In the genomic region with DNA sequence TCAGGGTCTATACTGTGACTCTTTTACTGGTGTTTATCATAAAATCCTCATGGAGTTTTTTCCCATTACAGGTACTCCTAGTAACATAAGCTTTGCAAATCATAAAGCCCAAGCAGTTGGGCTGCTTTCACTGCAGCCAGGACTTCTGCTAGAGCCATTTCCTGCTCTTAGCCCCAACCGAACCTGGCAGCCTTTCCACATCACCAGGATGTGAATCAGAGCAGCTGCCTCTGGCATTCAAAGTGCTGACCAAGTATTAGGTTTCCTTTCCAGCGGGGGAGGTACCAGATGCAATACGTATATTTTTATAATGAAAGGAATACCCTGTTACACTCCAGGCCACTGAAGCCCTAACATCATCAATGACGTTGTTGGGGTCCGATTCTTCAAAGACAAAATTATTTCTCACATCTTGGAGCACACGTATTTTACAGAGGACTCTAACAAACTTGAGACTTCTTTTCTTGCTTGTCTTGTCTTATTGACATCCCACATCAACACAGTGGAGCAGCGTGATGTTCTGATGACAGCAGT, we compare ENCODE assay signal across 13 cellular contexts. TPM values are rescaled to one million over a fixed set of nuclear protein-coding genes. Genes with fewer than 3 reads are reported as not detected.
DNase-seq lines count a peak whose midpoint lies in the region; ATAC-seq and TF ChIP-seq lines count a peak whose summit lies in the region.
"Had no signal": no experiment of that assay in that cellular context is flagged by ENCODE, and none has a peak within 500 bp of the region (broad histone marks: within the 10 kb centered on the region; RNA-seq: fewer than 3 reads in every experiment).

No MANE protein-coding gene starts in this region.

- H3K9me3 Mint-ChIP-seq in WTC11: no peaks in the 10 kb centered on the region; the same call in 1 of the 2 replicates
- no peaks in the 10 kb centered on the region for H3K9me3 Mint-ChIP-seq in activated CD4-positive, alpha-beta memory T cell treated with anti-CD3 and anti-CD28 coated beads, Interleukin-2, amount 10 ng/mL, durations not matched to agents 7 days and 5 days
- H3K9me3 Mint-ChIP-seq: nephron progenitor cell had no signal

- DNase-seq in DMS 273 (lab: John Stamatoyannopoulos, UW; ENCODE audit: unreplicated experiment) (peak; percentile 88), MG63 (peak; percentile 83), WTC11 (ENCODE audit: low spot score) (no peak), left kidney (ENCODE audit: low read depth, low spot score) (peak; percentile 35), H7 (no peak)
- no peak for DNase-seq in activated CD4-positive, alpha-beta memory T cell treated with anti-CD3 and anti-CD28 coated beads, Interleukin-2, amount 10 ng/mL, durations not matched to agents 7 days and 5 days
- DNase-seq: aorta, heart right ventricle, nephron progenitor cell, SIG-M5, upper lobe of right lung had no signal

- ATAC-seq in WTC11 (no peak), GM21390 (IDR thresholded peaks at IDR 0.05; ENCODE audit: unreplicated experiment) (no peak), GM18870 (IDR thresholded peaks at IDR 0.05; ENCODE audit: unreplicated experiment) (no peak)
- ATAC-seq: upper lobe of right lung had no signal

- H3K4me3 ChIP-seq in MG63 (no peak overlapping the region), H7 (ENCODE audit: insufficient read depth, low read depth, low read length) (no peak overlapping the region)
- H3K4me3 ChIP-seq: heart right ventricle, upper lobe of right lung had no signal

- H3K36me3 Mint-ChIP-seq in WTC11: no peaks in the 10 kb centered on the region
- no peaks in the 10 kb centered on the region for H3K36me3 Mint-ChIP-seq in activated CD4-positive, alpha-beta memory T cell treated with anti-CD3 and anti-CD28 coated beads, Interleukin-2, amount 10 ng/mL, durations not matched to agents 7 days and 5 days (ENCODE audit: low read depth)

- peaks cover 14% of the 10 kb centered on the region for H3K27me3 Mint-ChIP-seq in WTC11 (ENCODE audit: low read depth)
- H3K27me3 Mint-ChIP-seq in activated CD4-positive, alpha-beta memory T cell treated with anti-CD3 and anti-CD28 coated beads, Interleukin-2, amount 10 ng/mL, durations not matched to agents 7 days and 5 days: peaks cover 11% of the 10 kb centered on the region

- TF ChIP-seq CTCF in WTC11 (IDR thresholded peaks at IDR 0.05): no peak

- POLR2A ChIA-PET in WTC11 (lab: Charles Lee): no interaction called here
- POLR2A ChIA-PET in activated CD4-positive, alpha-beta memory T cell treated with anti-CD3 and anti-CD28 coated beads, Interleukin-2, amount 10 ng/mL, durations not matched to agents 7 days and 5 days (lab: Charles Lee): no interaction called here

- H3K36me3 ChIP-seq in MG63 (no peaks in the 10 kb centered on the region), H7 (replicated peaks; ENCODE audit: control insufficient read depth, insufficient read depth, low read length) (no peaks in the 10 kb centered on the region)
- H3K36me3 ChIP-seq: heart right ventricle, upper lobe of right lung had no signal

- H3K4me3 Mint-ChIP-seq in WTC11: no peak overlapping the region
- no peak overlapping the region for H3K4me3 Mint-ChIP-seq in activated CD4-positive, alpha-beta memory T cell treated with anti-CD3 and anti-CD28 coated beads, Interleukin-2, amount 10 ng/mL, durations not matched to agents 7 days and 5 days
- H3K4me3 Mint-ChIP-seq: nephron progenitor cell had no signal

- H3K27ac Mint-ChIP-seq in WTC11: no peak overlapping the region
- H3K27ac Mint-ChIP-seq in activated CD4-positive, alpha-beta memory T cell treated with anti-CD3 and anti-CD28 coated beads, Interleukin-2, amount 10 ng/mL, durations not matched to agents 7 days and 5 days: no peak overlapping the region
- H3K27ac Mint-ChIP-seq: nephron progenitor cell had no signal

- H3K27me3 ChIP-seq in MG63: no peaks in the 10 kb centered on the region
- H3K27me3 ChIP-seq in H7 (ENCODE audit: control insufficient read depth, insufficient read depth, low read length): peaks cover 13% of the 10 kb centered on the region

- peaks cover 3% of the 10 kb centered on the region; the same call in 1 of the 2 replicates for H3K9me3 ChIP-seq in MG63
- H3K9me3 ChIP-seq: upper lobe of right lung had no signal

- CTCF ChIA-PET in WTC11 (lab: Charles Lee): interaction anchor here (0.7 kb wide), 1 partner anchor 114 kb away, joined by 3 read pairs; no protein-coding TSS in a partner anchor
- CTCF ChIA-PET in activated CD4-positive, alpha-beta memory T cell treated with anti-CD3 and anti-CD28 coated beads, Interleukin-2, amount 10 ng/mL, durations not matched to agents 7 days and 5 days (lab: Charles Lee): no interaction called here

- H3K4me1 Mint-ChIP-seq in WTC11: 0 out of 2 replicates have a peak, but pooled peaks cover 7% of the 10 kb centered on the region
- H3K4me1 Mint-ChIP-seq in activated CD4-positive, alpha-beta memory T cell treated with anti-CD3 and anti-CD28 coated beads, Interleukin-2, amount 10 ng/mL, durations not matched to agents 7 days and 5 days: no peaks in the 10 kb centered on the region
- H3K4me1 Mint-ChIP-seq: nephron progenitor cell had no signal

TF ChIP-seq in WTC11, 78 proteins besides CTCF, POLR2A, EP300 and RAD21:
- TF ChIP-seq, protein P1, sequence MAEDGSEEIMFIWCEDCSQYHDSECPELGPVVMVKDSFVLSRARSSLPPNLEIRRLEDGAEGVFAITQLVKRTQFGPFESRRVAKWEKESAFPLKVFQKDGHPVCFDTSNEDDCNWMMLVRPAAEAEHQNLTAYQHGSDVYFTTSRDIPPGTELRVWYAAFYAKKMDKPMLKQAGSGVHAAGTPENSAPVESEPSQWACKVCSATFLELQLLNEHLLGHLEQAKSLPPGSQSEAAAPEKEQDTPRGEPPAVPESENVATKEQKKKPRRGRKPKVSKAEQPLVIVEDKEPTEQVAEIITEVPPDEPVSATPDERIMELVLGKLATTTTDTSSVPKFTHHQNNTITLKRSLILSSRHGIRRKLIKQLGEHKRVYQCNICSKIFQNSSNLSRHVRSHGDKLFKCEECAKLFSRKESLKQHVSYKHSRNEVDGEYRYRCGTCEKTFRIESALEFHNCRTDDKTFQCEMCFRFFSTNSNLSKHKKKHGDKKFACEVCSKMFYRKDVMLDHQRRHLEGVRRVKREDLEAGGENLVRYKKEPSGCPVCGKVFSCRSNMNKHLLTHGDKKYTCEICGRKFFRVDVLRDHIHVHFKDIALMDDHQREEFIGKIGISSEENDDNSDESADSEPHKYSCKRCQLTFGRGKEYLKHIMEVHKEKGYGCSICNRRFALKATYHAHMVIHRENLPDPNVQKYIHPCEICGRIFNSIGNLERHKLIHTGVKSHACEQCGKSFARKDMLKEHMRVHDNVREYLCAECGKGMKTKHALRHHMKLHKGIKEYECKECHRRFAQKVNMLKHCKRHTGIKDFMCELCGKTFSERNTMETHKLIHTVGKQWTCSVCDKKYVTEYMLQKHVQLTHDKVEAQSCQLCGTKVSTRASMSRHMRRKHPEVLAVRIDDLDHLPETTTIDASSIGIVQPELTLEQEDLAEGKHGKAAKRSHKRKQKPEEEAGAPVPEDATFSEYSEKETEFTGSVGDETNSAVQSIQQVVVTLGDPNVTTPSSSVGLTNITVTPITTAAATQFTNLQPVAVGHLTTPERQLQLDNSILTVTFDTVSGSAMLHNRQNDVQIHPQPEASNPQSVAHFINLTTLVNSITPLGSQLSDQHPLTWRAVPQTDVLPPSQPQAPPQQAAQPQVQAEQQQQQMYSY (CRISPR knock-in tag; IDR thresholded peaks at IDR 0.05): peak; percentile 58; the same call in 1 of the 2 replicates
- TF ChIP-seq CBFB (CRISPR knock-in tag; IDR thresholded peaks at IDR 0.05; ENCODE audit: low read depth): no peak

RNA-seq across cellular contexts. Expression of a gene that starts 3.6 kb away (rescaled TPM):
- not detected in 2 replicates for total RNA-seq in MG63 (2014; rRNA removed; shearing (Covaris generic); ENCODE audit: low replicate concordance)
- not detected in 3 replicates for total RNA-seq in WTC11 (2021)
- not detected in 2 replicates for total RNA-seq in H7 (2014; rRNA removed; shearing (Covaris generic))
- total RNA-seq in activated CD4-positive, alpha-beta memory T cell treated with anti-CD3 and anti-CD28 coated beads, Interleukin-2, amount 10 ng/mL, durations not matched to agents 7 days and 5 days: not detected
- total RNA-seq: aorta, heart right ventricle, upper lobe of right lung had no signal

Comparison
In these comparisons a context has a peak if more than half of its experiments do, and no peak if none do; other contexts are left out.
1. DNase-seq: peak in DMS 273 (single experiment), MG63 (single experiment) and left kidney (single experiment); none in WTC11 (single experiment), H7 (single experiment) and activated CD4-positive, alpha-beta memory T cell treated with anti-CD3 and anti-CD28 coated beads, Interleukin-2, amount 10 ng/mL, durations not matched to agents 7 days and 5 days (single experiment).